In the genomic region with DNA sequence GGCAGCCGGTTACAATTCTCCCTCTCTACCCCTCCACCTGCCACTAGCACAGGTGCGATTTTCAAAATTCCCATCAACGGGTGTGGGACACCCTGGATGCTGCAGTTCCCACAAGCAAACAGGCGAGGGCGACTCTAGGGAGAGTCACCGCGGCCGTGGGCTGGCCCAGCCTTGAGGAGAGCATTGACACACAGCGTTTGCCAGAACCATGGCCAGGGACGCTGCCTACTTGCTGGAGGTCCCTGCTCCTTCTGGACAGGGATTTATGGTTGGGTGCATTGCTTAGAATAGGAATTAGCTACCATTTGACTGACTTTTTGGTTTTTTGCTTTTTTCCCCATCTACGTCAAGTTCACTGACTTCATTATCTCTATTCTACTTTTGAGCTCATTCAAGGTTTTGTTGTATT, we compare ENCODE assay signal across 8 cellular contexts. TPM values are rescaled to one million over a fixed set of nuclear protein-coding genes. Genes with fewer than 3 reads are reported as not detected.
DNase-seq lines count a peak whose midpoint lies in the region; ATAC-seq and TF ChIP-seq lines count a peak whose summit lies in the region.

No MANE protein-coding gene starts in this region.

- peak; percentile 76 to 89 (median 78) for TF ChIP-seq CTCF in adrenal gland (IDR thresholded peaks at IDR 0.05)

- no peaks in the 10 kb centered on the region for H3K36me3 ChIP-seq in adrenal gland (replicated peaks in 1 of 2)

- WGBS in adrenal gland, 4 donors, result 8 to 21% (median 10%) methylated on average over 4 to 11 of the region's 11 CpGs

- no peak overlapping the region for H3K4me3 ChIP-seq in adrenal gland

- TF ChIP-seq POLR2A in adrenal gland (IDR thresholded peaks at IDR 0.05), result no peak

- ATAC-seq in HG03565 (IDR thresholded peaks at IDR 0.05; ENCODE audit: unreplicated experiment) (no peak), GM21381 (IDR thresholded peaks at IDR 0.05; ENCODE audit: unreplicated experiment) (no peak)

- peak; percentile 87 for DNase-seq in GM03348 (ENCODE audit: low spot score)
- DNase-seq in LHCN-M2 (ENCODE audit: low read depth), result peak; percentile 57
- peak; percentile 76 for DNase-seq in SW480 (ENCODE audit: low spot score)
- peak; percentile 74 to 84 (median 79) for DNase-seq in adrenal gland
- peak; percentile 75 for DNase-seq in hepatic stellate cell (ENCODE audit: low spot score)
- DNase-seq in stimulated activated CD4-positive, alpha-beta T cell treated with anti-CD3 and anti-CD28 coated beads, Interleukin-15, amount 100 ng/mL, for 24 hours, result peak; percentile 72

- H3K9me3 ChIP-seq in adrenal gland (replicated peaks in 1 of 3), result no peaks in the 10 kb centered on the region

- no peaks in the 10 kb centered on the region for H3K27me3 ChIP-seq in adrenal gland

- intact Hi-C loops in adrenal gland (cut with DNase I), result loop anchor here (2.0 kb wide), 2 partner anchors 43 to 45 kb away; no protein-coding TSS in a partner anchor

- H3K27ac ChIP-seq in adrenal gland, result no peak overlapping the region

- H3K4me1 ChIP-seq in adrenal gland (replicated peaks in 1 of 2), result no peaks in the 10 kb centered on the region

RNA-seq across cellular contexts. Expression of a gene that starts 19.0 kb away (rescaled TPM):
- total RNA-seq in LHCN-M2 (2014; rRNA removed) (0.17 and 0.19 TPM in 2 replicates), adrenal gland (1 to 10 TPM in 1 of 8 donors, under 1 TPM in 6, not detected in 1; 0.16 to 1.2 (median 0.41) TPM)
- 0.28 TPM for polyA plus RNA-seq in LHCN-M2 (2012)
- polyA plus RNA-seq in adrenal gland, result under 1 TPM; 0.04 to 0.48 (median 0.37) TPM

RNA-seq across cellular contexts. Expression of a gene that starts 30.6 kb away (rescaled TPM):
- total RNA-seq in LHCN-M2 (2014; rRNA removed) (3.2 and 5.7 TPM in 2 replicates), adrenal gland (1 to 10 TPM in 7 of 8 donors, not detected in 1; 1.3 to 8.3 (median 3.3) TPM)
- 7.8 TPM for polyA plus RNA-seq in LHCN-M2 (2012)
- polyA plus RNA-seq in adrenal gland, result 1 to 10 TPM in 2 of 3 donors, under 1 TPM in 1; 0.40 to 2.2 (median 1.1) TPM

RNA-seq across cellular contexts. Expression of a gene that starts 41.7 kb away (rescaled TPM):
- total RNA-seq in LHCN-M2 (2014; rRNA removed) (not detected in 2 replicates), adrenal gland (under 1 TPM in 4 of 8 donors, not detected in 4; 0.22 to 0.72 (median 0.42) TPM)
- polyA plus RNA-seq in LHCN-M2 (2012), result not detected
- under 1 TPM in 2 of 3 donors, not detected in 1; 0.24 to 0.40 TPM for polyA plus RNA-seq in adrenal gland

RNA-seq across cellular contexts. Expression of a gene that starts 49.2 kb away (rescaled TPM):
- total RNA-seq in LHCN-M2 (2014; rRNA removed), result not detected in 2 replicates
- 0.07 TPM for polyA plus RNA-seq in LHCN-M2 (2012)
- total RNA-seq in adrenal gland, result not detected
- under 1 TPM in 2 of 3 donors, not detected in 1; 0.20 to 0.56 TPM for polyA plus RNA-seq in adrenal gland
